In the genomic region with DNA sequence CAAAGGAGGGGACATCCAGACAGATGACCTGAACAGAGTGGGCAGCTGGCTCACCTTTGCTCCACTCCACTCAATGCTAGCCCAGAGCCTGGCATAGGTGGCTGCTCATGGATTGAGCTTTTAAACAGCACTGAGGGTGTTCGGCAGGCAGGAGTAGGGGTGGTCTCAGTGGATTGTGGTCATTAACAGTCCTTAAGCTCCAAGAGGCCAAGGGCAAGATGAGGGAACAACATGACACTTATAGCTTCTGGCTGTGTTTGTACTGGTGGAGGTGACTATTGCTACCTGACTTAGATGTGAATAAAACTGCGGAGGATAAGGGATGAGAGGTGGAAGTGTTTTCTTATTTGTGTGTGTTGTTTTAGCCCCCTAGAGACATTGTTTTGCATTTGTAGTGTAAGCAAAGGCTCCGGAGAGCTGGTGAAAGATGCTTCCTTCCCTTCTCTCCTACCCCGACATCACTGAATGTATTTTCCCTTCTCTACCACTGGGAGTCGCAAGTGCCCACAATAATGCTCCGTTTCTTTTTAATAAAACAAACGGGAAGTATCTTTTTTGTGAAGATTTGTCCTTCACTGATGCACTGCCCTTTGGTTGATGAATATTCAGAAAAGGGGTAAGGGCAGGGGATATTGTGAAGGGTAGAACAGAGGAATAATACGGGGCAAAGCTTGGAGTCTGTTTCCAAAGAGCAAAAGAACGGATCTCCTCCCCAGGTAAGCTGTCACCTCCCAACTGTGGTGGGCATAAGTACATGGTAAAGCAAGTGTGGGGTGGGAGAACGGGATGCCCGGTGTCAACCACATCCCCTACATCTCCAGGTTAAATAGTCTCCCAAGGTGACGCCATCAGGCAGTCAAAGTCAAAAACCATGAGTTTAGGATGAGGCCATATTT, we compare ENCODE assay signal across 10 cellular contexts. TPM values are rescaled to one million over a fixed set of nuclear protein-coding genes. Genes with fewer than 3 reads are reported as not detected.
A peak's percentile ranks its signal among the peaks of the same experiment; 100 is the strongest.
DNase-seq lines count a peak whose midpoint lies in the region; ATAC-seq and TF ChIP-seq lines count a peak whose summit lies in the region.
"Had no signal": no experiment of that assay in that cellular context is flagged by ENCODE, and none has a peak within 500 bp of the region (broad histone marks: within the 10 kb centered on the region; RNA-seq: fewer than 3 reads in every experiment).

No MANE protein-coding gene starts in this region.

- peak; percentile 81 for TF ChIP-seq CTCF in SK-N-SH (IDR thresholded peaks at IDR 0.05)
- TF ChIP-seq CTCF in fibroblast of mammary gland (conservative IDR thresholded peaks at IDR 0.05; ENCODE audit: control insufficient read depth, insufficient read depth, low read depth, low read length): peak; percentile 77
- TF ChIP-seq CTCF in psoas muscle (IDR thresholded peaks at IDR 0.05): peak; percentile 43

- H3K79me2 ChIP-seq in SK-N-SH (ENCODE audit: insufficient read depth): no peaks in the 10 kb centered on the region

- POLR2A ChIA-PET in SK-N-SH (lab: Yijun Ruan, JAX): no interaction called here

- peak; percentile 28 to 49 for DNase-seq in AML-193 (lab: John Stamatoyannopoulos, UW)
- peak; percentile 64 for DNase-seq in SK-N-SH
- peak; percentile 44 for DNase-seq in fibroblast of mammary gland (ENCODE audit: low read depth)
- no peak for DNase-seq in psoas muscle
- DNase-seq in NCI-H2107 treated with DMSO at 0.1 percent for 48 hours (lab: John Stamatoyannopoulos, UW; ENCODE audit: unreplicated experiment): no peak
- DNase-seq in ureter (ENCODE audit: low spot score): no peak

- H3F3A ChIP-seq in SK-N-SH (replicated peaks; ENCODE audit: insufficient read depth): no peaks in the 10 kb centered on the region

- no peaks in the 10 kb centered on the region for H3K9me2 ChIP-seq in SK-N-SH

- WGBS in SK-N-SH (ENCODE audit: low lambda C conversion rate): 43% methylated on average over 12 of the region's 12 CpGs
- 33 to 34% (median 34%) methylated on average over 12 of the region's 12 CpGs for WGBS in psoas muscle, 3 donors

- no peaks in the 10 kb centered on the region for H4K20me1 ChIP-seq in SK-N-SH (ENCODE audit: insufficient read depth)

- H3K36me3 ChIP-seq in SK-N-SH (replicated peaks in 1 of 2; ENCODE audit: control insufficient read depth in 1 of 2, insufficient read depth in 2 of 2, low read length in 1 of 2) (no peaks in the 10 kb centered on the region), psoas muscle (ENCODE audit: insufficient read depth in 1 of 2, low read depth in 1 of 2) (no peaks in the 10 kb centered on the region)

- no peak overlapping the region for H3K27ac ChIP-seq in SK-N-SH (ENCODE audit: low read depth in 2 of 2, low read length in 1 of 2)
- H3K27ac ChIP-seq in psoas muscle: no peak overlapping the region

- TF ChIP-seq RAD21 in SK-N-SH (IDR thresholded peaks at IDR 0.05; ENCODE audit: low read length): peak; percentile 94

- no peak overlapping the region for H3K4me2 ChIP-seq in SK-N-SH

- no peaks in the 10 kb centered on the region for H3K27me3 ChIP-seq in SK-N-SH (ENCODE audit: insufficient read depth)
- H3K27me3 ChIP-seq in psoas muscle (ENCODE audit: insufficient read depth in 3 of 3, low read length in 2 of 3): no peaks in the 10 kb centered on the region

- CTCF ChIA-PET in SK-N-SH (lab: Yijun Ruan, JAX): interaction anchor here (0.6 to 4.5 kb wide), 61 partner anchors 9 to 712 kb away, joined by 3 to 74 read pairs (median 5); partner anchors contain the start of gene MTNR1B

- ATAC-seq in GM18502 (IDR thresholded peaks at IDR 0.05; ENCODE audit: poor library complexity, unreplicated experiment) (peak; percentile 92), HG03175 (IDR thresholded peaks at IDR 0.05; ENCODE audit: unreplicated experiment) (peak; percentile 72), psoas muscle (no peak)

- H3K4me3 ChIP-seq in SK-N-SH (ENCODE audit: low read depth in 2 of 2, low read length in 1 of 2) (no peak overlapping the region; a peak in 1 of 4 replicates), fibroblast of mammary gland (ENCODE audit: control insufficient read depth, low read depth, low read length) (no peak overlapping the region), psoas muscle (no peak overlapping the region)

- intact Hi-C loops in psoas muscle (cut with DNase I): loop anchor here (5.0 to 10.0 kb wide), 2 partner anchors 283 to 285 kb away; no protein-coding TSS in a partner anchor

- no peak overlapping the region for H3K9ac ChIP-seq in SK-N-SH

- H3K9me3 ChIP-seq in SK-N-SH: no peaks in the 10 kb centered on the region
- no peaks in the 10 kb centered on the region for H3K9me3 ChIP-seq in psoas muscle

- no peak overlapping the region for H2AFZ ChIP-seq in SK-N-SH (ENCODE audit: low read depth)

- no peaks in the 10 kb centered on the region; a peak in 1 of 4 replicates for H3K4me1 ChIP-seq in SK-N-SH (ENCODE audit: control insufficient read depth in 1 of 2, insufficient read depth in 2 of 2, low read depth in 1 of 2, low read length in 1 of 2)
- no peaks in the 10 kb centered on the region for H3K4me1 ChIP-seq in psoas muscle

- no peak for TF ChIP-seq EP300 in SK-N-SH (IDR thresholded peaks at IDR 0.05; ENCODE audit: borderline replicate concordance in 1 of 2, low read depth in 1 of 2, low read length in 1 of 2)

TF ChIP-seq in SK-N-SH, 30 proteins besides CTCF, POLR2A, EP300 and RAD21:
- TF ChIP-seq SMC3 (IDR thresholded peaks at IDR 0.05; ENCODE audit: low read depth, low read length) (peak; percentile 88), MEF2A (IDR thresholded peaks at IDR 0.05; ENCODE audit: borderline replicate concordance, low read depth) (no peak)

RNA-seq across cellular contexts. Expression of gene MTNR1B, which starts 27.5 kb away (rescaled TPM):
- polyA plus RNA-seq in SK-N-SH (2012; rRNA removed) (not detected in 2 replicates), psoas muscle (not detected)
- polyA plus RNA-seq in SK-N-SH (2012; cell fraction: cytosol; rRNA removed): not detected in 2 replicates
- 0.14 TPM in 1 of 2 replicates, not detected in the other for polyA plus RNA-seq in SK-N-SH (2012; cell fraction: nucleus; rRNA removed)
- total RNA-seq in psoas muscle (not detected), ureter (not detected)
- total RNA-seq: temporal lobe had no signal
- polyA plus RNA-seq: IgD-negative memory B cell had no signal

Comparison
In these comparisons a context has a peak if more than half of its experiments do, and no peak if none do; other contexts are left out.
1. DNase-seq: peak in AML-193 (2 of 2), SK-N-SH (single experiment) and fibroblast of mammary gland (single experiment); none in psoas muscle (0 of 2), NCI-H2107 treated with DMSO at 0.1 percent for 48 hours (single experiment) and ureter (single experiment).
2. ATAC-seq: peak in GM18502 (single experiment) and HG03175 (single experiment); none in psoas muscle (0 of 4).
3. Peak in every context shown above with its lines, with median percentiles within 50 percentile points of each other: CTCF ChIP-seq.